Comparison of ENCODE assay signal across 8 cellular contexts in the genomic region with DNA sequence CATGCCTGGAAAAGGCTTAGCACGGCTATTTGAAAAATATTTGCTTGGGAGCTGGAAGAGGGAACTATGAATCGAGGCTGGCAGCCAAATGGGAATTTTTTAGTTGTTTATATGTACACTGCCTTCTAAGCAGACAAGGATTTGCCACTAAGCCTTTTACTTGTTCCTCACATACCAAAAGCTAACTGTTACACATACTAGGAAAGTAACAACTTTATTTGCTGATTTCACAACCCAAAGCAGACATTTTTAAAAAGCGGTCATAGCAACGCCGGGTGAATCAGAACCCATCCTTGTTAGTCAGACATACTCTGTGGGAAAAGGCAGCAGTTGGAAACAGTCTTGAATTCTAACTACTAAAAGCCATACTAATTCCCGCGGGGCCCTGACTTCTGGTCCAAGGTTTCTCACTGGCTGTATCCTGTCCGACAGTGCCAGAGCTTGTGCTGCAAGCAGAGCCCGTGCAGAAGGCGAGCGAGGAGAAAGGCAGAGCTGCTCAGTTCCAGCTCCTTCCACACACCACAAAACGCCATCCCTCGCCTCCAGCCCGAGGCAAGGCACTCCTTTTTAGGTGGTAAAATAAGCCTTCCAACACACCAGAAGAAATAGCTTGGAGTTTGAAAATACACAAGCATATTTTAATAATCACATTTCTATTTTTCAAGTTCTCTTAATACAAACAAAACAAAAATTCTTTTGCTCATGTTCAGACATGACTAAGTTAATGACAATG.
DNase-seq lines count a peak whose midpoint lies in the region; ATAC-seq and TF ChIP-seq lines count a peak whose summit lies in the region.

No MANE protein-coding gene starts in this region.

- no peak overlapping the region for H3K4me3 ChIP-seq in CD4-positive, alpha-beta memory T cell (ENCODE audit: low read length in 2 of 2)
- H3K4me3 ChIP-seq in liver (ENCODE audit: low read depth in 1 of 3, low read length in 3 of 3) (no peak overlapping the region), suprapubic skin (peak overlapping the region; percentile 3)

- 66% methylated on average over 14 of the region's 14 CpGs for WGBS in liver
- WGBS in suprapubic skin = 10% methylated on average over 14 of the region's 14 CpGs

- peak overlapping the region; percentile 64 for H3K27ac ChIP-seq in CD4-positive, alpha-beta memory T cell (ENCODE audit: low read depth, low read length)
- H3K27ac ChIP-seq in liver (ENCODE audit: low read depth in 1 of 2, low read length in 2 of 2) (peak overlapping the region; percentile 53 to 61), suprapubic skin (peak overlapping the region; percentile 82)

- no peak for ATAC-seq in central memory CD8-positive, alpha-beta T cell (replicated peaks; ENCODE audit: extremely low read depth, poor library complexity, severe bottlenecking)
- no peak for ATAC-seq in effector memory CD8-positive, alpha-beta T cell (replicated peaks)
- ATAC-seq in HG02840 (IDR thresholded peaks at IDR 0.05; ENCODE audit: low FRiP score, unreplicated experiment) = no peak

- intact Hi-C loops in CD4-positive, alpha-beta memory T cell (cut with micrococcal nuclease) = no loop called here

- TF ChIP-seq POLR2A in suprapubic skin (IDR thresholded peaks at IDR 0.05) = no peak

- H3K27ac Mint-ChIP-seq in CD4-positive, alpha-beta memory T cell = peak overlapping the region; percentile 87 to 98 (median 91)
- H3K27ac Mint-ChIP-seq in central memory CD8-positive, alpha-beta T cell (ENCODE audit: low read depth) = no peak overlapping the region
- H3K27ac Mint-ChIP-seq in effector memory CD8-positive, alpha-beta T cell = peak overlapping the region in 1 of 2 donors; percentile 35

- no peak for TF ChIP-seq EP300 in suprapubic skin (IDR thresholded peaks at IDR 0.05)

- H3K4me1 ChIP-seq in CD4-positive, alpha-beta memory T cell (ENCODE audit: insufficient read depth, low read length) = peaks cover 100% of the 10 kb centered on the region
- H3K4me1 ChIP-seq in liver (ENCODE audit: control insufficient read depth in 4 of 4, insufficient read depth in 4 of 4, low read length in 3 of 4) (peaks cover 2 to 44% (median 33%) of the 10 kb centered on the region in 4 donors), suprapubic skin (peaks cover 89% of the 10 kb centered on the region)

- H3K4me3 Mint-ChIP-seq in CD4-positive, alpha-beta memory T cell = peak overlapping the region; percentile 67 to 98 (median 92)
- H3K4me3 Mint-ChIP-seq in central memory CD8-positive, alpha-beta T cell = peak overlapping the region; percentile 77
- H3K4me3 Mint-ChIP-seq in effector memory CD8-positive, alpha-beta T cell = no peak overlapping the region

- H3K27me3 Mint-ChIP-seq in CD4-positive, alpha-beta memory T cell = no peaks in the 10 kb centered on the region
- no peaks in the 10 kb centered on the region for H3K27me3 Mint-ChIP-seq in central memory CD8-positive, alpha-beta T cell
- no peaks in the 10 kb centered on the region for H3K27me3 Mint-ChIP-seq in effector memory CD8-positive, alpha-beta T cell

- H3K36me3 Mint-ChIP-seq in CD4-positive, alpha-beta memory T cell = peaks cover 3 to 34% of the 10 kb centered on the region in 2 donors
- peaks cover 18% of the 10 kb centered on the region for H3K36me3 Mint-ChIP-seq in central memory CD8-positive, alpha-beta T cell (ENCODE audit: insufficient read depth)
- peaks cover 10% of the 10 kb centered on the region for H3K36me3 Mint-ChIP-seq in effector memory CD8-positive, alpha-beta T cell (ENCODE audit: insufficient read depth)

- POLR2A ChIA-PET in CD4-positive, alpha-beta memory T cell (lab: Charles Lee; ENCODE audit: partially characterized antibody) = interaction anchor here (0.6 to 2.4 kb wide), 6 partner anchors 7 to 166 kb away, joined by 3 to 9 read pairs (median 6); no protein-coding TSS in a partner anchor

- TF ChIP-seq CTCF in liver (IDR thresholded peaks at IDR 0.05; ENCODE audit: low read depth, low read length, missing input control) = no peak
- no peak for TF ChIP-seq CTCF in suprapubic skin (IDR thresholded peaks at IDR 0.05)

- no peak for TF ChIP-seq RAD21 in liver (IDR thresholded peaks at IDR 0.05)

- no peak for DNase-seq in CD4-positive, alpha-beta memory T cell
- peak; percentile 90 for DNase-seq in NCI-H226
- DNase-seq in central memory CD8-positive, alpha-beta T cell (ENCODE audit: low spot score in 2 of 2) = no peak
- peak; percentile 93 to 94 for DNase-seq in suprapubic skin (ENCODE audit: low spot score in 2 of 2)
- DNase-seq in NK-92 (lab: John Stamatoyannopoulos, UW; ENCODE audit: unreplicated experiment) = no peak
- no peak for DNase-seq in effector memory CD8-positive, alpha-beta T cell

- peaks cover 73 to 99% (median 87%) of the 10 kb centered on the region in 4 donors for H3K4me1 Mint-ChIP-seq in CD4-positive, alpha-beta memory T cell
- H3K4me1 Mint-ChIP-seq in central memory CD8-positive, alpha-beta T cell = peaks cover 72% of the 10 kb centered on the region
- H3K4me1 Mint-ChIP-seq in effector memory CD8-positive, alpha-beta T cell (ENCODE audit: low read depth in 2 of 2) = peaks cover 46 to 57% of the 10 kb centered on the region in 2 donors

- H3K9ac ChIP-seq in liver (ENCODE audit: low read depth in 1 of 2, low read length in 2 of 2) = no peak overlapping the region

- H3K9me3 ChIP-seq in CD4-positive, alpha-beta memory T cell (ENCODE audit: control insufficient read depth in 1 of 2, low read length in 2 of 2) = no peaks in the 10 kb centered on the region
- H3K9me3 ChIP-seq in liver (ENCODE audit: control insufficient read depth in 4 of 4, low read length in 3 of 4) (no peaks in the 10 kb centered on the region), suprapubic skin (no peaks in the 10 kb centered on the region)

- no peaks in the 10 kb centered on the region for H3K36me3 ChIP-seq in CD4-positive, alpha-beta memory T cell (ENCODE audit: insufficient read depth, low read length)
- H3K36me3 ChIP-seq in liver (ENCODE audit: control insufficient read depth in 4 of 4, insufficient read depth in 3 of 4, low read depth in 1 of 4, low read length in 3 of 4) (no peaks in the 10 kb centered on the region), suprapubic skin (peaks cover 4% of the 10 kb centered on the region)

- no peaks in the 10 kb centered on the region for H3K9me3 Mint-ChIP-seq in CD4-positive, alpha-beta memory T cell
- H3K9me3 Mint-ChIP-seq in central memory CD8-positive, alpha-beta T cell = no peaks in the 10 kb centered on the region
- no peaks in the 10 kb centered on the region for H3K9me3 Mint-ChIP-seq in effector memory CD8-positive, alpha-beta T cell

- CTCF ChIA-PET in CD4-positive, alpha-beta memory T cell (lab: Charles Lee; ENCODE audit: partially characterized antibody) = interaction anchor here (1.1 to 5.8 kb wide), 4 partner anchors 11 to 198 kb away, joined by 3 to 29 read pairs (median 22); no protein-coding TSS in a partner anchor

- H3K27me3 ChIP-seq in CD4-positive, alpha-beta memory T cell (ENCODE audit: insufficient read depth, low read length) = no peaks in the 10 kb centered on the region
- H3K27me3 ChIP-seq in liver (ENCODE audit: control insufficient read depth in 4 of 4, insufficient read depth in 4 of 4, low read length in 3 of 4) (no peaks in the 10 kb centered on the region), suprapubic skin (no peaks in the 10 kb centered on the region)

TF ChIP-seq in liver, 16 proteins besides CTCF, POLR2A, EP300 and RAD21:
- TF ChIP-seq, protein P1, sequence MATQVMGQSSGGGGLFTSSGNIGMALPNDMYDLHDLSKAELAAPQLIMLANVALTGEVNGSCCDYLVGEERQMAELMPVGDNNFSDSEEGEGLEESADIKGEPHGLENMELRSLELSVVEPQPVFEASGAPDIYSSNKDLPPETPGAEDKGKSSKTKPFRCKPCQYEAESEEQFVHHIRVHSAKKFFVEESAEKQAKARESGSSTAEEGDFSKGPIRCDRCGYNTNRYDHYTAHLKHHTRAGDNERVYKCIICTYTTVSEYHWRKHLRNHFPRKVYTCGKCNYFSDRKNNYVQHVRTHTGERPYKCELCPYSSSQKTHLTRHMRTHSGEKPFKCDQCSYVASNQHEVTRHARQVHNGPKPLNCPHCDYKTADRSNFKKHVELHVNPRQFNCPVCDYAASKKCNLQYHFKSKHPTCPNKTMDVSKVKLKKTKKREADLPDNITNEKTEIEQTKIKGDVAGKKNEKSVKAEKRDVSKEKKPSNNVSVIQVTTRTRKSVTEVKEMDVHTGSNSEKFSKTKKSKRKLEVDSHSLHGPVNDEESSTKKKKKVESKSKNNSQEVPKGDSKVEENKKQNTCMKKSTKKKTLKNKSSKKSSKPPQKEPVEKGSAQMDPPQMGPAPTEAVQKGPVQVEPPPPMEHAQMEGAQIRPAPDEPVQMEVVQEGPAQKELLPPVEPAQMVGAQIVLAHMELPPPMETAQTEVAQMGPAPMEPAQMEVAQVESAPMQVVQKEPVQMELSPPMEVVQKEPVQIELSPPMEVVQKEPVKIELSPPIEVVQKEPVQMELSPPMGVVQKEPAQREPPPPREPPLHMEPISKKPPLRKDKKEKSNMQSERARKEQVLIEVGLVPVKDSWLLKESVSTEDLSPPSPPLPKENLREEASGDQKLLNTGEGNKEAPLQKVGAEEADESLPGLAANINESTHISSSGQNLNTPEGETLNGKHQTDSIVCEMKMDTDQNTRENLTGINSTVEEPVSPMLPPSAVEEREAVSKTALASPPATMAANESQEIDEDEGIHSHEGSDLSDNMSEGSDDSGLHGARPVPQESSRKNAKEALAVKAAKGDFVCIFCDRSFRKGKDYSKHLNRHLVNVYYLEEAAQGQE (IDR thresholded peaks at IDR 0.05) = peak; percentile 71
- no peak for TF ChIP-seq RXRA (IDR thresholded peaks at IDR 0.05)

Comparison
In these comparisons a context has a peak if more than half of its experiments do, and no peak if none do; other contexts are left out.
1. DNase-seq: peak in NCI-H226 (single experiment) and suprapubic skin (2 of 2); none in CD4-positive, alpha-beta memory T cell (0 of 5), central memory CD8-positive, alpha-beta T cell (0 of 2), NK-92 (single experiment) and effector memory CD8-positive, alpha-beta T cell (0 of 3).
2. H3K4me3 Mint-ChIP-seq: peak in CD4-positive, alpha-beta memory T cell (8 of 8) and central memory CD8-positive, alpha-beta T cell (single experiment); none in effector memory CD8-positive, alpha-beta T cell (0 of 2).
3. Peak in every context shown above with its lines, with median percentiles within 50 percentile points of each other: H3K27ac ChIP-seq.